In the genomic region with DNA sequence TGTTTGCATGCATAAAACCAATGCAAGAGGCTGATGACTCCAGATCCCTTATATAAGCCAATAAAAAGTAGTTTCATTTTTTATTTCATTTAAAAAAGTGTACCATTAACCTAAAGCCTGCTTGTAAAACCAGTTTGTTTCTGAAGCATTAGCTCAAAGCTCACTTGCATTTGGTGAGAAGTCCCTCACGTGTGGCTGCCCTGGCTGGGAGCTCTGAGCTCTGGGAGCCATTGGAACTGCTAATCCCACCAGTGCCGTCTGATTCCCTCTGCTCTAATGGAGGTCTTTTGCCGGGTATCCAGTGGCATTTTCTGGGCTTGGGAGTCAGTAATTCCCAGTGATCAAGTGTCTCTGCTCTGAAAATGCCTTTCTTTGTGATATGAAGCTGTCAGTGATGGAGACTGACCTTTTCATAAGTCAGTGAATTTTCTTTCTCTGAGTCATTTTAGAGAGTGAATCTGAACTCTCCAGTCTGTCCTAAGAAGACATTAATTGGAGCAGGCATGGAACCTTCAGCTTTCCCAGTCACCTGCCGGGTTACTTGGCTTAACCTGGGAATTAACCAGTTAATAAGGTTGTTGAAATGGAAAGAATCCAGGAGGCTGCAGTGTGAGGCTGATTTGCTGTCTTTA, we compare ENCODE assay signal across 19 cellular contexts. TPM values are rescaled to one million over a fixed set of nuclear protein-coding genes. Genes with fewer than 3 reads are reported as not detected.
A peak's percentile ranks its signal among the peaks of the same experiment; 100 is the strongest.
DNase-seq lines count a peak whose midpoint lies in the region; ATAC-seq, FAIRE-seq and TF ChIP-seq lines count a peak whose summit lies in the region.
"Had no signal": no experiment of that assay in that cellular context is flagged by ENCODE, and none has a peak within 500 bp of the region (broad histone marks: within the 10 kb centered on the region; RNA-seq: fewer than 3 reads in every experiment).

No MANE protein-coding gene starts in this region.

- no peak for TF ChIP-seq EP300 in K562 (IDR thresholded peaks at IDR 0.05; ENCODE audit: low read length)

- H3K36me3 ChIP-seq in K562 (ENCODE audit: control insufficient read depth, insufficient read depth, low read length), result no peaks in the 10 kb centered on the region
- H3K36me3 ChIP-seq: BLaER1 treated with 17β-estradiol and CSF1 and Interleukin-3, amounts not matched to agents 10 nM and 100 nM; esophagus squamous epithelium had no signal

- H3K36me3 Mint-ChIP-seq in activated CD8-positive, alpha-beta T cell treated with anti-CD3 and anti-CD28 coated beads, Interleukin-2, amount 10 ng/mL, durations not matched to agents 7 days and 5 days (ENCODE audit: low read depth), result no peaks in the 10 kb centered on the region
- H3K36me3 Mint-ChIP-seq: type B pancreatic cell had no signal

- no peaks in the 10 kb centered on the region for H3K79me2 ChIP-seq in K562 (ENCODE audit: control insufficient read depth, insufficient read depth, low read length)

- DNase-seq in M059J (ENCODE audit: low read depth) (peak; percentile 50), K562 (ENCODE audit: extremely low read depth in 1 of 4, low spot score in 3 of 4) (no peak), kidney glomerular epithelial cell (lab: John Stamatoyannopoulos, UW) (peak; percentile 52), iPS-NIHi11 (ENCODE audit: low spot score) (no peak), D721Med (ENCODE audit: insufficient read length, low spot score) (no peak)
- no peak for DNase-seq in activated CD8-positive, alpha-beta T cell treated with anti-CD3 and anti-CD28 coated beads, Interleukin-2, amount 10 ng/mL, durations not matched to agents 7 days and 5 days
- DNase-seq: dermis blood vessel endothelial cell; DMS53; esophagus squamous epithelium; hypothalamus; NCI-H1048; NCI-H2081; stimulated activated naive CD8-positive, alpha-beta T cell treated with anti-CD3 and anti-CD28 coated beads, Interleukin-15, Interleukin-2, amounts not matched to agents 100 U/mL and 50 U/mL, for 24 hours; T-helper 1 cell had no signal

- peaks cover 0 to 13% of the 10 kb centered on the region in 2 experiments; a peak in 1 of 5 replicates for H3K4me1 ChIP-seq in K562 (replicated peaks in 1 of 2; ENCODE audit: control insufficient read depth in 2 of 2, insufficient read depth in 2 of 2, low read length in 2 of 2)

- TF ChIP-seq RAD21 in K562 (CRISPR knock-in tag; conservative IDR thresholded peaks at IDR 0.05 in 1 of 2, IDR thresholded peaks at IDR 0.05 in 1 of 2), result no peak

- TF ChIP-seq CTCF in K562 (IDR thresholded peaks at IDR 0.05 in 2 of 3, conservative IDR thresholded peaks at IDR 0.05 in 1 of 3; ENCODE audit: insufficient read depth in 2 of 3, low read depth in 1 of 3, low read length in 3 of 3), result no peak
- TF ChIP-seq CTCF in D721Med (IDR thresholded peaks at IDR 0.05; ENCODE audit: insufficient read depth, missing control alignments), result no peak

- peaks cover 5% of the 10 kb centered on the region for H3K4me1 Mint-ChIP-seq in activated CD8-positive, alpha-beta T cell treated with anti-CD3 and anti-CD28 coated beads, Interleukin-2, amount 10 ng/mL, durations not matched to agents 7 days and 5 days (ENCODE audit: low read depth)

- no TSS peak for BruUV-seq in K562 (replicated peaks; lab: Mats Ljungman, UMichigan)

- H3K27ac ChIP-seq in K562 (ENCODE audit: extremely low read depth, low read depth, low read length), result no peak overlapping the region
- H3K27ac ChIP-seq in temporal lobe (ENCODE audit: low read depth, low read length), result peak overlapping the region; percentile 90
- H3K27ac ChIP-seq: BLaER1 treated with 17β-estradiol and CSF1 and Interleukin-3, amounts not matched to agents 10 nM and 100 nM; esophagus squamous epithelium had no signal

- H4K20me1 ChIP-seq in K562 (replicated peaks; ENCODE audit: control insufficient read depth, insufficient read depth, low read length), result peaks cover 10% of the 10 kb centered on the region; the same call in 1 of the 2 replicates
- H4K20me1 ChIP-seq: BLaER1 treated with 17β-estradiol and CSF1 and Interleukin-3, amounts not matched to agents 10 nM and 100 nM had no signal

- H2AFZ ChIP-seq in K562 (ENCODE audit: low read depth, low read length), result no peak overlapping the region

- no peaks in the 10 kb centered on the region for H3K9me3 ChIP-seq in K562 (replicated peaks; ENCODE audit: control insufficient read depth, insufficient read depth, low read depth, low read length)
- H3K9me3 ChIP-seq: BLaER1 treated with 17β-estradiol and CSF1 and Interleukin-3, amounts not matched to agents 10 nM and 100 nM; esophagus squamous epithelium had no signal

- POLR2A ChIA-PET in K562 (lab: Yijun Ruan, JAX), result interaction anchor here (1.0 to 1.4 kb wide), 2 partner anchors 13 to 16 kb away, joined by 3 read pairs; no protein-coding TSS in a partner anchor
- POLR2A ChIA-PET in activated CD8-positive, alpha-beta T cell treated with anti-CD3 and anti-CD28 coated beads, Interleukin-2, amount 10 ng/mL, durations not matched to agents 7 days and 5 days (lab: Charles Lee), result no interaction called here

- no peaks in the 10 kb centered on the region for H3K9me3 Mint-ChIP-seq in activated CD8-positive, alpha-beta T cell treated with anti-CD3 and anti-CD28 coated beads, Interleukin-2, amount 10 ng/mL, durations not matched to agents 7 days and 5 days (ENCODE audit: insufficient read depth)
- H3K9me3 Mint-ChIP-seq: type B pancreatic cell had no signal

- H3K9ac ChIP-seq in K562 (ENCODE audit: insufficient read depth in 1 of 2, low read depth in 2 of 2, low read length in 2 of 2), result no peak overlapping the region

- no peak overlapping the region for H3K4me2 ChIP-seq in K562 (ENCODE audit: insufficient read depth, low read length)

- H3K4me3 ChIP-seq in K562, result no peak overlapping the region
- H3K4me3 ChIP-seq: BLaER1 treated with 17β-estradiol and CSF1 and Interleukin-3, amounts not matched to agents 10 nM and 100 nM; esophagus squamous epithelium had no signal

- in situ Hi-C loops in K562 (cut with MboI), result no loop called here

- no peaks in the 10 kb centered on the region for H3K27me3 Mint-ChIP-seq in activated CD8-positive, alpha-beta T cell treated with anti-CD3 and anti-CD28 coated beads, Interleukin-2, amount 10 ng/mL, durations not matched to agents 7 days and 5 days (ENCODE audit: low read depth)

- peaks cover 66 to 79% of the 10 kb centered on the region in 2 experiments for H3K27me3 ChIP-seq in K562 (ENCODE audit: control insufficient read depth in 2 of 2, insufficient read depth in 2 of 2, low read length in 2 of 2)
- H3K27me3 ChIP-seq: BLaER1 treated with 17β-estradiol and CSF1 and Interleukin-3, amounts not matched to agents 10 nM and 100 nM; esophagus squamous epithelium had no signal

- CTCF ChIA-PET in K562 (lab: Yijun Ruan, JAX; ENCODE audit: low intra/inter-chr PET ratio), result no interaction called here
- CTCF ChIA-PET in activated CD8-positive, alpha-beta T cell treated with anti-CD3 and anti-CD28 coated beads, Interleukin-2, amount 10 ng/mL, durations not matched to agents 7 days and 5 days (lab: Charles Lee), result no interaction called here

- no peak overlapping the region for H3K27ac Mint-ChIP-seq in activated CD8-positive, alpha-beta T cell treated with anti-CD3 and anti-CD28 coated beads, Interleukin-2, amount 10 ng/mL, durations not matched to agents 7 days and 5 days
- H3K27ac Mint-ChIP-seq: type B pancreatic cell had no signal

- WGBS in K562 (ENCODE audit: insufficient coverage, low coverage, missing lambda C conversion rate), result 3% methylated on average over 4 of the region's 4 CpGs

- H3K4me3 Mint-ChIP-seq in activated CD8-positive, alpha-beta T cell treated with anti-CD3 and anti-CD28 coated beads, Interleukin-2, amount 10 ng/mL, durations not matched to agents 7 days and 5 days, result no peak overlapping the region
- H3K4me3 Mint-ChIP-seq: type B pancreatic cell had no signal

- intact Hi-C loops in K562 (cut with micrococcal nuclease), result no loop called here

- ATAC-seq in K562 (no peak), GM21381 (IDR thresholded peaks at IDR 0.05; ENCODE audit: unreplicated experiment) (no peak)
- no peak for ATAC-seq in activated CD8-positive, alpha-beta T cell treated with anti-CD3 and anti-CD28 coated beads, Interleukin-2, amount 10 ng/mL, durations not matched to agents 7 days and 5 days
- ATAC-seq: activated CD4-positive, CD25-positive, alpha-beta regulatory T cell treated with anti-CD3 and anti-CD28 coated beads, Interleukin-2, amount 50 U/mL, for 24 hours; stimulated activated naive CD8-positive, alpha-beta T cell treated with anti-CD3 and anti-CD28 coated beads, Interleukin-15, Interleukin-2, amounts not matched to agents 100 U/mL and 50 U/mL, for 24 hours had no signal

- H3K9me1 ChIP-seq in K562 (ENCODE audit: control insufficient read depth, insufficient read depth, low read length), result no peaks in the 10 kb centered on the region

- FAIRE-seq in K562 (lab: Jason Lieb, UNC), result peak; percentile 35
- FAIRE-seq in D721Med (lab: Jason Lieb, UNC), result no peak

- TF ChIP-seq POLR2A in K562 (conservative IDR thresholded peaks at IDR 0.05), result no peak

TF ChIP-seq in K562, 482 proteins besides CTCF, POLR2A, EP300 and RAD21 (continues in another document):
- TF ChIP-seq PTTG1 (tag; IDR thresholded peaks at IDR 0.05; ENCODE audit: low read depth) (no peak), ZNF354B (CRISPR knock-in tag; IDR thresholded peaks at IDR 0.05) (no peak), TCFL5 (CRISPR knock-in tag; conservative IDR thresholded peaks at IDR 0.05) (no peak), PURB (CRISPR knock-in tag; IDR thresholded peaks at IDR 0.05; ENCODE audit: low read depth) (no peak), ZNF384 (IDR thresholded peaks at IDR 0.05; ENCODE audit: low read depth, low read length) (no peak)

RNA-seq across cellular contexts. Expression of a gene that starts 36.9 kb away (rescaled TPM):
- 143 and 300 TPM in 2 replicates for total RNA-seq in M059J (2014; rRNA removed; shearing (Covaris generic))
- not detected in 2 replicates for total RNA-seq in K562 (2011; cell fraction: chromatin; rRNA removed; ENCODE audit: low replicate concordance)
- total RNA-seq in K562 (2011; cell fraction: nucleolus; rRNA removed), result not detected in 2 replicates
- total RNA-seq in K562 (2011; cell fraction: nucleoplasm; rRNA removed), result not detected in 2 replicates
- total RNA-seq in K562 (2014; rRNA removed), result not detected in 2 replicates
- total RNA-seq in K562 (2014; rRNA removed; fragmentation: Illumina TruSeq; extraction: Trizol), result not detected in 2 replicates
- total RNA-seq in K562 (2015; rRNA removed; fragmentation: Illumina TruSeq; extraction: Trizol), result not detected in 2 replicates
- 0.09 and 0.20 TPM in 2 replicates for total RNA-seq in K562 (2021)
- not detected in 2 replicates for polyA plus RNA-seq in K562 (2011; rRNA removed)
- polyA plus RNA-seq in K562 (2011; cell fraction: cytosol; rRNA removed), result not detected in 2 replicates
- not detected in 2 replicates for polyA plus RNA-seq in K562 (2011; cell fraction: nucleus; rRNA removed)
- not detected in 2 replicates for polyA plus RNA-seq in K562 (2012)
- not detected in 2 replicates for polyA plus RNA-seq in K562 (2014; fragmentation: Illumina TruSeq; extraction: Trizol)
- not detected for polyA plus RNA-seq in K562 (2014; fragmentation: Nextera tagmentation; extraction: Ambion mirVana)
- not detected in 2 replicates for polyA plus RNA-seq in K562 (2014; rRNA removed)
- polyA minus RNA-seq in K562 (2011; rRNA and poly(A)+ RNA removed), result not detected in 2 replicates
- 0.64 TPM in 1 of 2 replicates, not detected in the other for polyA minus RNA-seq in K562 (2011; cell fraction: cytosol; rRNA and poly(A)+ RNA removed)
- polyA minus RNA-seq in K562 (2011; cell fraction: nucleus; rRNA and poly(A)+ RNA removed), result not detected in 2 replicates
- 16.2 TPM for total RNA-seq in temporal lobe
- under 1 TPM in 1 of 2 experiments, not detected in 1; 0.74 TPM for total RNA-seq in activated CD8-positive, alpha-beta T cell treated with anti-CD3 and anti-CD28 coated beads, Interleukin-2, amount 10 ng/mL, durations not matched to agents 7 days and 5 days

Comparison
In these comparisons a context has a peak if more than half of its experiments do, and no peak if none do; other contexts are left out.
1. DNase-seq: peak in M059J (single experiment) and kidney glomerular epithelial cell (single experiment); none in K562 (0 of 4), activated CD8-positive, alpha-beta T cell treated with anti-CD3 and anti-CD28 coated beads, Interleukin-2, amount 10 ng/mL, durations not matched to agents 7 days and 5 days (single experiment), iPS-NIHi11 (single experiment) and D721Med (single experiment).